In the genomic region with DNA sequence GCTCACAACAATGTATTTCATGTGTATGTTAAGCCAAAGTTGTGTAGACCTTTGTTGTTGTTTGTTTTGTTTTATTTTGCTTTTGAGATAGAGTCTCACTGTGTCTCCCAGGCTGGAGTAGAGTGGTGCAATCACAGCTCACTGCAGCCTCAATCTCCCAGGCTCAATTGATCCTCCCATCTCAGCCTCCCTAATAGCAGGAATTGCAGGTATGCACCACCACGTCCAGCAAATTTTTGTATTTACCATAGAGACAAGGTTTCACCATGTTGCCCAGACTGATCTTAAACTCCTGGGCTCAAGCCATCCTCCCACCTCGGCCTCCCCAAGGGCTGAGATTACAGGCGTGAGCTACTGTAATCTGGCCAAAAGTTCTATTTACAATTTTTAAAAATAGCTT, we compare ENCODE assay signal across 19 cellular contexts. TPM values are rescaled to one million over a fixed set of nuclear protein-coding genes. Genes with fewer than 3 reads are reported as not detected.
A peak's percentile ranks its signal among the peaks of the same experiment; 100 is the strongest.
DNase-seq lines count a peak whose midpoint lies in the region; ATAC-seq and TF ChIP-seq lines count a peak whose summit lies in the region.
"Had no signal": no experiment of that assay in that cellular context is flagged by ENCODE, and none has a peak within 500 bp of the region (broad histone marks: within the 10 kb centered on the region; RNA-seq: fewer than 3 reads in every experiment).

No MANE protein-coding gene starts in this region.

- H3K9me3 ChIP-seq in mammary epithelial cell (replicated peaks; ENCODE audit: insufficient read depth, low read length): no peaks in the 10 kb centered on the region
- H3K9me3 ChIP-seq: lower lobe of right lung, thyroid gland had no signal

- no peaks in the 10 kb centered on the region for H3K27me3 Mint-ChIP-seq in activated CD4-positive, alpha-beta T cell treated with anti-CD3 and anti-CD28 coated beads, Interleukin-2, amount 10 ng/mL, durations not matched to agents 24 days and 14 days
- H3K27me3 Mint-ChIP-seq in activated naive CD8-positive, alpha-beta T cell treated with anti-CD3 and anti-CD28 coated beads, Interleukin-2, amount 50 U/mL, for 24 hours: no peaks in the 10 kb centered on the region
- H3K27me3 Mint-ChIP-seq in neural crest cell (ENCODE audit: low read depth): no peaks in the 10 kb centered on the region
- H3K27me3 Mint-ChIP-seq: activated CD4-positive, alpha-beta memory T cell treated with anti-CD3 and anti-CD28 coated beads, Interleukin-2, amount 10 ng/mL, durations not matched to agents 7 days and 5 days had no signal

- CTCF ChIA-PET in mammary epithelial cell (lab: Charles Lee; ENCODE audit: low non-redundant PET): no interaction called here

- H3K27ac ChIP-seq in mammary epithelial cell (ENCODE audit: insufficient read depth, low read depth, low read length): no peak overlapping the region
- H3K27ac ChIP-seq: lower lobe of right lung, thyroid gland, WERI-Rb-1 had no signal

- peak overlapping the region; percentile 25 for H3K27ac Mint-ChIP-seq in activated CD4-positive, alpha-beta T cell treated with anti-CD3 and anti-CD28 coated beads, Interleukin-2, amount 10 ng/mL, durations not matched to agents 24 days and 14 days
- peak overlapping the region; percentile 29 for H3K27ac Mint-ChIP-seq in activated naive CD8-positive, alpha-beta T cell treated with anti-CD3 and anti-CD28 coated beads, Interleukin-2, amount 50 U/mL, for 24 hours
- H3K27ac Mint-ChIP-seq in neural crest cell (ENCODE audit: unreplicated experiment): no peak overlapping the region
- H3K27ac Mint-ChIP-seq: activated CD4-positive, alpha-beta memory T cell treated with anti-CD3 and anti-CD28 coated beads, Interleukin-2, amount 10 ng/mL, durations not matched to agents 7 days and 5 days had no signal

- peaks cover 12% of the 10 kb centered on the region for H3K4me1 ChIP-seq in mammary epithelial cell (ENCODE audit: insufficient read depth, low read length)

- intact Hi-C loops in activated CD4-positive, alpha-beta T cell treated with anti-CD3 and anti-CD28 coated beads, Interleukin-2, amount 10 ng/mL, durations not matched to agents 24 days and 14 days (cut with micrococcal nuclease): loop anchor here (5.0 kb wide), 2 partner anchors 79 to 236 kb away; no protein-coding TSS in a partner anchor
- intact Hi-C loops in mammary epithelial cell (cut with micrococcal nuclease): loop anchor here (5.0 kb wide), 5 partner anchors 69 to 236 kb away; a partner anchor contains a TSS

- peaks cover 62% of the 10 kb centered on the region for H3K4me1 Mint-ChIP-seq in activated CD4-positive, alpha-beta T cell treated with anti-CD3 and anti-CD28 coated beads, Interleukin-2, amount 10 ng/mL, durations not matched to agents 24 days and 14 days
- H3K4me1 Mint-ChIP-seq in activated naive CD8-positive, alpha-beta T cell treated with anti-CD3 and anti-CD28 coated beads, Interleukin-2, amount 50 U/mL, for 24 hours: peaks cover 71% of the 10 kb centered on the region
- peaks cover 19% of the 10 kb centered on the region for H3K4me1 Mint-ChIP-seq in neural crest cell

- no TSS peak for BruUV-seq in mammary epithelial cell (replicated peaks; lab: Mats Ljungman, UMichigan)

- 82% methylated on average over 3 of the region's 3 CpGs for WGBS in mammary epithelial cell (ENCODE audit: low coverage, missing lambda C conversion rate)

- H3K9ac ChIP-seq in mammary epithelial cell (ENCODE audit: insufficient read depth, low read length): no peak overlapping the region

- peak; percentile 54 for DNase-seq in activated CD4-positive, alpha-beta T cell treated with anti-CD3 and anti-CD28 coated beads, Interleukin-2, amount 10 ng/mL, durations not matched to agents 24 days and 14 days
- no peak for DNase-seq in activated CD4-positive, alpha-beta T cell treated with anti-CD3 and anti-CD28 coated beads, Interleukin-2, amount 50 U/mL, for 4 hours
- DNase-seq in GM12865 (ENCODE audit: low read depth) (no peak), neural crest cell (ENCODE audit: low read depth, low spot score) (no peak), D341Med (ENCODE audit: low spot score) (no peak), mammary epithelial cell (no peak), DMS153 (lab: John Stamatoyannopoulos, UW) (no peak)
- no peak for DNase-seq in activated naive CD8-positive, alpha-beta T cell treated with anti-CD3 and anti-CD28 coated beads, Interleukin-2, amount 50 U/mL, for 24 hours
- DNase-seq: activated CD4-positive, alpha-beta memory T cell treated with anti-CD3 and anti-CD28 coated beads, Interleukin-2, amount 10 ng/mL, durations not matched to agents 7 days and 5 days; AML-193; effector CD4-positive, alpha-beta T cell; EL; lower lobe of right lung; NCI-H1105 treated with DMSO at 0.1 percent for 48 hours; NCI-H2081 treated with DMSO at 0.1 percent for 48 hours; thyroid gland; WERI-Rb-1 had no signal

- no peak overlapping the region for H3K4me2 ChIP-seq in mammary epithelial cell (ENCODE audit: insufficient read depth, low read depth, low read length)
- H3K4me2 ChIP-seq: smooth muscle cell had no signal

- peak overlapping the region; percentile 11 for H3K4me3 Mint-ChIP-seq in activated CD4-positive, alpha-beta T cell treated with anti-CD3 and anti-CD28 coated beads, Interleukin-2, amount 10 ng/mL, durations not matched to agents 24 days and 14 days
- no peak overlapping the region for H3K4me3 Mint-ChIP-seq in activated naive CD8-positive, alpha-beta T cell treated with anti-CD3 and anti-CD28 coated beads, Interleukin-2, amount 50 U/mL, for 24 hours
- H3K4me3 Mint-ChIP-seq in neural crest cell: peak overlapping the region; percentile 91
- H3K4me3 Mint-ChIP-seq: activated CD4-positive, alpha-beta memory T cell treated with anti-CD3 and anti-CD28 coated beads, Interleukin-2, amount 10 ng/mL, durations not matched to agents 7 days and 5 days had no signal

- peaks cover 6% of the 10 kb centered on the region for H3K9me3 Mint-ChIP-seq in activated CD4-positive, alpha-beta T cell treated with anti-CD3 and anti-CD28 coated beads, Interleukin-2, amount 10 ng/mL, durations not matched to agents 24 days and 14 days
- no peaks in the 10 kb centered on the region for H3K9me3 Mint-ChIP-seq in activated naive CD8-positive, alpha-beta T cell treated with anti-CD3 and anti-CD28 coated beads, Interleukin-2, amount 50 U/mL, for 24 hours
- no peaks in the 10 kb centered on the region for H3K9me3 Mint-ChIP-seq in neural crest cell
- H3K9me3 Mint-ChIP-seq: activated CD4-positive, alpha-beta memory T cell treated with anti-CD3 and anti-CD28 coated beads, Interleukin-2, amount 10 ng/mL, durations not matched to agents 7 days and 5 days had no signal

- no peaks in the 10 kb centered on the region for H4K20me1 ChIP-seq in mammary epithelial cell (ENCODE audit: insufficient read depth, low read length)

- TF ChIP-seq CTCF in GM12865 (IDR thresholded peaks at IDR 0.05; ENCODE audit: insufficient read depth, low read depth, low read length, missing control alignments) (no peak), neural crest cell (conservative IDR thresholded peaks at IDR 0.05) (no peak), mammary epithelial cell (conservative IDR thresholded peaks at IDR 0.05 in 1 of 2, IDR thresholded peaks at IDR 0.05 in 1 of 2; ENCODE audit: extremely low read depth in 1 of 2, insufficient read depth in 1 of 2, low read depth in 1 of 2, low read length in 2 of 2) (no peak)

- no peak overlapping the region for H2AFZ ChIP-seq in mammary epithelial cell (ENCODE audit: low read depth, low read length)

- H3K27me3 ChIP-seq in mammary epithelial cell (ENCODE audit: insufficient read depth, low read length): no peaks in the 10 kb centered on the region
- H3K27me3 ChIP-seq: thyroid gland had no signal

- ATAC-seq in activated naive CD8-positive, alpha-beta T cell treated with anti-CD3 and anti-CD28 coated beads, Interleukin-2, amount 50 U/mL, for 24 hours: no peak
- ATAC-seq: lower lobe of right lung, Panc1 had no signal

- peaks cover 76% of the 10 kb centered on the region for H3K79me2 ChIP-seq in mammary epithelial cell (ENCODE audit: insufficient read depth, low read length)

- H3K36me3 ChIP-seq in mammary epithelial cell (ENCODE audit: insufficient read depth, low read length): no peaks in the 10 kb centered on the region
- H3K36me3 ChIP-seq: lower lobe of right lung, thyroid gland, WERI-Rb-1 had no signal

- in situ Hi-C loops in mammary epithelial cell (cut with MboI; ENCODE audit: low sequenced_read_pairs in 2 of 2): no loop called here

- dilution Hi-C loops in mammary epithelial cell (cut with HindIII; ENCODE audit: low sequenced_read_pairs): no loop called here

- H3K36me3 Mint-ChIP-seq in activated CD4-positive, alpha-beta T cell treated with anti-CD3 and anti-CD28 coated beads, Interleukin-2, amount 10 ng/mL, durations not matched to agents 24 days and 14 days (ENCODE audit: low read depth): peaks cover 12% of the 10 kb centered on the region
- H3K36me3 Mint-ChIP-seq in activated naive CD8-positive, alpha-beta T cell treated with anti-CD3 and anti-CD28 coated beads, Interleukin-2, amount 50 U/mL, for 24 hours (ENCODE audit: low read depth): peaks cover 6% of the 10 kb centered on the region
- no peaks in the 10 kb centered on the region for H3K36me3 Mint-ChIP-seq in neural crest cell (ENCODE audit: low read depth)

- H3K4me3 ChIP-seq in GM12865 (ENCODE audit: low read depth, low read length) (peak overlapping the region; percentile 20; the same call in 1 of the 2 replicates), mammary epithelial cell (replicated peaks in 1 of 3; ENCODE audit: insufficient read depth in 1 of 3, low read depth in 2 of 3, low read length in 3 of 3) (no peak overlapping the region)
- H3K4me3 ChIP-seq: lower lobe of right lung, smooth muscle cell, thyroid gland had no signal

RNA-seq across cellular contexts. Expression of a gene that starts 2.7 kb away (rescaled TPM):
- total RNA-seq in activated CD4-positive, alpha-beta T cell treated with anti-CD3 and anti-CD28 coated beads, Interleukin-2, amount 10 ng/mL, durations not matched to agents 24 days and 14 days: 69.8 and 78.3 TPM in 2 replicates
- 57.4 and 60.9 TPM in 2 replicates for total RNA-seq in neural crest cell
- 10 to 100 TPM; 40.1 to 80.5 TPM for total RNA-seq in mammary epithelial cell
- 10.7 TPM for polyA plus RNA-seq in mammary epithelial cell
- 166 TPM for polyA minus RNA-seq in mammary epithelial cell
